ENCODE assay signal across 19 cellular contexts in genomic region chr3:145727416-145727930, GRCh38.
"Had no signal": no experiment of that assay in that cellular context is flagged by ENCODE, and none has a peak within 500 bp of the region (broad histone marks: within the 10 kb centered on the region; RNA-seq: fewer than 3 reads in every experiment).

No MANE protein-coding gene starts in this region.

- H3K9me3 Mint-ChIP-seq: stimulated activated naive CD8-positive, alpha-beta T cell treated with anti-CD3 and anti-CD28 coated beads, Interleukin-15, amount 100 ng/mL, for 72 hours had no signal

- H3K27me3 Mint-ChIP-seq: dendritic cell treated with granulocyte-macrophage colony-stimulating factor and Interleukin-4, amounts not matched to agents 40 ng/mL and 50 ng/mL, for 4 days; effector memory CD8-positive, alpha-beta T cell; stimulated activated naive B cell treated with anti-CD40 and anti-IgM and Interleukin-4, amounts not matched to agents 10 μg/mL and 1 μg/mL and 100 μg/mL, for 72 hours; stimulated activated naive CD8-positive, alpha-beta T cell treated with anti-CD3 and anti-CD28 coated beads, Interleukin-15, amount 100 ng/mL, for 72 hours had no signal

- H3K4me1 Mint-ChIP-seq: naive thymus-derived CD8-positive, alpha-beta T cell; stimulated activated naive B cell treated with anti-CD40 and anti-IgM and Interleukin-4, amounts not matched to agents 10 μg/mL and 1 μg/mL and 100 μg/mL, for 72 hours; stimulated activated naive CD8-positive, alpha-beta T cell treated with anti-CD3 and anti-CD28 coated beads, Interleukin-15, amount 100 ng/mL, for 72 hours had no signal

- H3K36me3 Mint-ChIP-seq: naive thymus-derived CD8-positive, alpha-beta T cell; stimulated activated naive B cell treated with anti-CD40 and anti-IgM and Interleukin-4, amounts not matched to agents 10 μg/mL and 1 μg/mL and 100 μg/mL, for 72 hours had no signal

- H3K36me3 ChIP-seq: esophagus muscularis mucosa, heart right ventricle, neutrophil, right atrium auricular region, sigmoid colon, thoracic aorta, transverse colon had no signal

- H3K4me3 Mint-ChIP-seq: dendritic cell treated with granulocyte-macrophage colony-stimulating factor and Interleukin-4, amounts not matched to agents 40 ng/mL and 50 ng/mL, for 4 days; effector memory CD8-positive, alpha-beta T cell; naive thymus-derived CD8-positive, alpha-beta T cell; stimulated activated naive B cell treated with anti-CD40 and anti-IgM and Interleukin-4, amounts not matched to agents 10 μg/mL and 1 μg/mL and 100 μg/mL, for 72 hours; stimulated activated naive CD8-positive, alpha-beta T cell treated with anti-CD3 and anti-CD28 coated beads, Interleukin-15, amount 100 ng/mL, for 72 hours had no signal

- FAIRE-seq: colon, frontal cortex, islet of Langerhans had no signal

- H3K27me3 ChIP-seq: esophagus muscularis mucosa, heart right ventricle, neutrophil, right atrium auricular region, sigmoid colon, transverse colon had no signal

- H3K27ac Mint-ChIP-seq: dendritic cell treated with granulocyte-macrophage colony-stimulating factor and Interleukin-4, amounts not matched to agents 40 ng/mL and 50 ng/mL, for 4 days; effector memory CD8-positive, alpha-beta T cell; naive thymus-derived CD8-positive, alpha-beta T cell; stimulated activated naive B cell treated with anti-CD40 and anti-IgM and Interleukin-4, amounts not matched to agents 10 μg/mL and 1 μg/mL and 100 μg/mL, for 72 hours; stimulated activated naive CD8-positive, alpha-beta T cell treated with anti-CD3 and anti-CD28 coated beads, Interleukin-15, amount 100 ng/mL, for 72 hours had no signal

- DNase-seq: effector memory CD8-positive, alpha-beta T cell; heart right ventricle; kidney glomerular epithelial cell; naive thymus-derived CD8-positive, alpha-beta T cell; sigmoid colon; stimulated activated CD4-positive, alpha-beta T cell treated with anti-CD3 and anti-CD28 coated beads, Interleukin-2, amount 100 ng/mL, for 24 hours; stimulated activated CD4-positive, alpha-beta T cell treated with anti-CD3 and anti-CD28 coated beads, Interleukin-4, amount 100 ng/mL, for 4 hours; stimulated activated naive B cell treated with anti-CD40 and anti-IgM and Interleukin-4, amounts not matched to agents 10 μg/mL and 1 μg/mL and 100 μg/mL, for 72 hours; stimulated activated naive CD8-positive, alpha-beta T cell treated with anti-CD3 and anti-CD28 coated beads, Interleukin-15, amount 100 ng/mL, for 72 hours; transverse colon had no signal

- ATAC-seq: effector memory CD8-positive, alpha-beta T cell; heart right ventricle; naive thymus-derived CD8-positive, alpha-beta T cell; stimulated activated naive B cell treated with anti-CD40 and anti-IgM and Interleukin-4, amounts not matched to agents 10 μg/mL and 1 μg/mL and 100 μg/mL, for 72 hours; stimulated activated naive CD8-positive, alpha-beta T cell treated with anti-CD3 and anti-CD28 coated beads, Interleukin-15, amount 100 ng/mL, for 72 hours had no signal

- H3K4me3 ChIP-seq: esophagus muscularis mucosa, heart right ventricle, right atrium auricular region, sigmoid colon, skin epidermis, thoracic aorta, transverse colon had no signal
